1 cellular context compared by ENCODE assay signal in genomic region chr12:1662761-1663439, GRCh38.
TF ChIP-seq lines count a peak whose summit lies in the region.

No MANE protein-coding gene starts in this region.

TF ChIP-seq in K562, 482 proteins besides CTCF, POLR2A, EP300 and RAD21 (continued from another document):
- TF ChIP-seq BCLAF1 (IDR thresholded peaks at IDR 0.05; ENCODE audit: borderline replicate concordance in 1 of 2, control insufficient read depth in 1 of 2, low read depth in 2 of 2, low read length in 1 of 2): no peak
- no peak for TF ChIP-seq FOXM1 (IDR thresholded peaks at IDR 0.05; ENCODE audit: low read depth)
- TF ChIP-seq FOXM1 (CRISPR knock-in tag; IDR thresholded peaks at IDR 0.05; ENCODE audit: low read depth): no peak
- no peak for TF ChIP-seq NKRF (IDR thresholded peaks at IDR 0.05; ENCODE audit: borderline replicate concordance)
- no peak for TF ChIP-seq SAP30 (IDR thresholded peaks at IDR 0.05; ENCODE audit: borderline replicate concordance, insufficient read depth, low read depth, low read length, poor library complexity, severe bottlenecking)
- peak; percentile 63 for TF ChIP-seq ARID1B (IDR thresholded peaks at IDR 0.05)
- 0 out of 2 replicates have a peak, but pooled peaks have one; percentile 73 for TF ChIP-seq MTA3 (IDR thresholded peaks at IDR 0.05; ENCODE audit: borderline replicate concordance)
- no peak for TF ChIP-seq ELF4 (CRISPR knock-in tag; IDR thresholded peaks at IDR 0.05)
- TF ChIP-seq ARID2 (IDR thresholded peaks at IDR 0.05): no peak
- TF ChIP-seq ZBTB5 (IDR thresholded peaks at IDR 0.05): no peak
- TF ChIP-seq L3MBTL2 (IDR thresholded peaks at IDR 0.05): peak; percentile 77
- peak; percentile 66 for TF ChIP-seq ZFX (CRISPR knock-in tag; IDR thresholded peaks at IDR 0.05)
- no peak for TF ChIP-seq E2F3 (CRISPR knock-in tag; IDR thresholded peaks at IDR 0.05)
- 0 out of 2 replicates have a peak, but pooled peaks have one; percentile 24 for TF ChIP-seq GATAD2A (IDR thresholded peaks at IDR 0.05)
- no peak for TF ChIP-seq ZNF707 (CRISPR knock-in tag; conservative IDR thresholded peaks at IDR 0.05)
